In the genomic region with DNA sequence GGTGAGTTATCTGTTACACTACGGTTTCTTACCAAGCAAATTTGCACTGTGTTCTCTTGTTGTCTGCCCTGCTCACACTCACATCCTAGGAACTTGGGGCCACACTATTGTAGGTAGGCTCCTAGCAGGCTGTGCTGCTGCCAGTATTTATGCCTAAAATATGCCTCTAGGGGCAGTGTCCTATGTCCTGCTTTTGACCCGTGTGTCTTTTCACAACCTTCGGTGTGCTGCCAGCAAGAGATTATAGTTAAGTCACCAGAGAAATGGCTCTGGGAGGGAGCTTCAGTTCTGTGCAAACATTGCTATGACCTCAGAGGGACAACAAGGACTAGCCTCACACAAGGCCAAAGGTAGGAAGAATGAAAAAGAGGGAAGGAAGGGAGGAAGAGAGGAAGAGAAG, we compare ENCODE assay signal across 8 cellular contexts. TPM values are rescaled to one million over a fixed set of nuclear protein-coding genes. Genes with fewer than 3 reads are reported as not detected.
DNase-seq lines count a peak whose midpoint lies in the region; ATAC-seq and TF ChIP-seq lines count a peak whose summit lies in the region.

No MANE protein-coding gene starts in this region.

- H3K9me3 ChIP-seq in MG63, result no peaks in the 10 kb centered on the region

- no peaks in the 10 kb centered on the region for H3K36me3 ChIP-seq in MG63

- DNase-seq in EH (ENCODE audit: low read depth) (peak; percentile 3), MG63 (peak; percentile 7), fibroblast of mammary gland (ENCODE audit: low read depth) (no peak), NCI-H1105 treated with DMSO at 0.1 percent for 48 hours (lab: John Stamatoyannopoulos, UW) (no peak), middle frontal gyrus (ENCODE audit: extremely low spot score, low spot score) (no peak)

- peak; percentile 53 for ATAC-seq in GM21717 (IDR thresholded peaks at IDR 0.05; ENCODE audit: unreplicated experiment)
- no peak for ATAC-seq in HG03045 (IDR thresholded peaks at IDR 0.05; ENCODE audit: unreplicated experiment)
- ATAC-seq in HG03139 (IDR thresholded peaks at IDR 0.05; ENCODE audit: unreplicated experiment), result no peak

- H3K27me3 ChIP-seq in MG63, result peaks cover 43% of the 10 kb centered on the region

- peak; percentile 29 for TF ChIP-seq CTCF in fibroblast of mammary gland (conservative IDR thresholded peaks at IDR 0.05; ENCODE audit: control insufficient read depth, insufficient read depth, low read depth, low read length)

- H3K4me3 ChIP-seq in MG63 (no peak overlapping the region), fibroblast of mammary gland (ENCODE audit: control insufficient read depth, low read depth, low read length) (no peak overlapping the region)

RNA-seq across cellular contexts. Expression of gene TAAR5, which starts 8.9 kb away (rescaled TPM):
- total RNA-seq in MG63 (2014; rRNA removed; shearing (Covaris generic); ENCODE audit: low replicate concordance), result not detected in 2 replicates

RNA-seq across cellular contexts. Expression of gene TAAR2, which starts 25.6 kb away (rescaled TPM):
- not detected in 2 replicates for total RNA-seq in MG63 (2014; rRNA removed; shearing (Covaris generic); ENCODE audit: low replicate concordance)

RNA-seq across cellular contexts. Expression of gene TAAR6, which starts 28.4 kb away (rescaled TPM):
- not detected in 2 replicates for total RNA-seq in MG63 (2014; rRNA removed; shearing (Covaris generic); ENCODE audit: low replicate concordance)

RNA-seq across cellular contexts. Expression of gene TAAR8, which starts 46.0 kb away (rescaled TPM):
- total RNA-seq in MG63 (2014; rRNA removed; shearing (Covaris generic); ENCODE audit: low replicate concordance), result not detected in 2 replicates

Comparison
In these comparisons a context has a peak if more than half of its experiments do, and no peak if none do; other contexts are left out.
1. DNase-seq: peak in EH (single experiment) and MG63 (single experiment); none in fibroblast of mammary gland (single experiment), NCI-H1105 treated with DMSO at 0.1 percent for 48 hours (single experiment) and middle frontal gyrus (single experiment).